10 cellular contexts compared by ENCODE assay signal in genomic region chr2:13558368-13558767, GRCh38.
A peak's percentile ranks its signal among the peaks of the same experiment; 100 is the strongest.
DNase-seq lines count a peak whose midpoint lies in the region; ATAC-seq and TF ChIP-seq lines count a peak whose summit lies in the region.
"Had no signal": no experiment of that assay in that cellular context is flagged by ENCODE, and none has a peak within 500 bp of the region (broad histone marks: within the 10 kb centered on the region; RNA-seq: fewer than 3 reads in every experiment).

No MANE protein-coding gene starts in this region.

- H3K4me1 ChIP-seq in foreskin keratinocyte = peaks cover 5% of the 10 kb centered on the region
- H3K4me1 ChIP-seq: tibial nerve had no signal

- H3K27ac ChIP-seq in foreskin keratinocyte = peak overlapping the region; percentile 40
- H3K27ac ChIP-seq: tibial nerve had no signal

- H3K27me3 Mint-ChIP-seq in T-cell = no peaks in the 10 kb centered on the region
- H3K27me3 Mint-ChIP-seq in activated T-cell treated with anti-CD3 and anti-CD28 coated beads, Interleukin-2, amount 50 U/mL, for 24 hours = no peaks in the 10 kb centered on the region
- H3K27me3 Mint-ChIP-seq: activated CD8-positive, alpha-beta T cell treated with anti-CD3 and anti-CD28 coated beads for 36 hours had no signal

- peak; percentile 49 for ATAC-seq in GM18519 (IDR thresholded peaks at IDR 0.05; ENCODE audit: low FRiP score, unreplicated experiment)
- ATAC-seq in HG02798 (IDR thresholded peaks at IDR 0.05; ENCODE audit: poor library complexity, unreplicated experiment) = peak; percentile 72
- ATAC-seq in foreskin keratinocyte = peak; percentile 100
- no peak for ATAC-seq in T-cell (replicated peaks in 1 of 4)
- no peak for ATAC-seq in GM21576 (IDR thresholded peaks at IDR 0.05; ENCODE audit: unreplicated experiment)
- ATAC-seq: activated CD8-positive, alpha-beta T cell treated with anti-CD3 and anti-CD28 coated beads for 36 hours had no signal

- POLR2A ChIA-PET in T-cell (lab: Charles Lee) = no interaction called here

- DNase-seq in NCI-H460 (ENCODE audit: extremely low read depth, low read depth) (peak; percentile 45), foreskin keratinocyte (peak; percentile 92 to 95), T-cell (no peak), NCI-H1105 (lab: John Stamatoyannopoulos, UW) (no peak)
- no peak for DNase-seq in activated T-cell treated with anti-CD3 and anti-CD28 coated beads, Interleukin-2, amount 50 U/mL, for 24 hours
- DNase-seq: activated CD8-positive, alpha-beta T cell treated with anti-CD3 and anti-CD28 coated beads for 36 hours had no signal

- H3K9me3 Mint-ChIP-seq in T-cell = peaks cover 4 to 10% (median 5%) of the 10 kb centered on the region in 3 donors
- H3K9me3 Mint-ChIP-seq in activated T-cell treated with anti-CD3 and anti-CD28 coated beads, Interleukin-2, amount 50 U/mL, for 24 hours = no peaks in the 10 kb centered on the region
- H3K9me3 Mint-ChIP-seq: activated CD8-positive, alpha-beta T cell treated with anti-CD3 and anti-CD28 coated beads for 36 hours had no signal

- no peak overlapping the region for H3K27ac Mint-ChIP-seq in T-cell
- no peak overlapping the region for H3K27ac Mint-ChIP-seq in activated T-cell treated with anti-CD3 and anti-CD28 coated beads, Interleukin-2, amount 50 U/mL, for 24 hours
- H3K27ac Mint-ChIP-seq: activated CD8-positive, alpha-beta T cell treated with anti-CD3 and anti-CD28 coated beads for 36 hours had no signal

- no peak overlapping the region for H3K4me3 Mint-ChIP-seq in T-cell
- no peak overlapping the region for H3K4me3 Mint-ChIP-seq in activated T-cell treated with anti-CD3 and anti-CD28 coated beads, Interleukin-2, amount 50 U/mL, for 24 hours
- H3K4me3 Mint-ChIP-seq: activated CD8-positive, alpha-beta T cell treated with anti-CD3 and anti-CD28 coated beads for 36 hours had no signal

- H3K27me3 ChIP-seq in foreskin keratinocyte = peaks cover 2% of the 10 kb centered on the region
- H3K27me3 ChIP-seq: tibial nerve had no signal

- H3K36me3 Mint-ChIP-seq in T-cell = no peaks in the 10 kb centered on the region
- no peaks in the 10 kb centered on the region for H3K36me3 Mint-ChIP-seq in activated T-cell treated with anti-CD3 and anti-CD28 coated beads, Interleukin-2, amount 50 U/mL, for 24 hours (ENCODE audit: low read depth)

- no peak for TF ChIP-seq CTCF in foreskin keratinocyte (conservative IDR thresholded peaks at IDR 0.05)

- no peaks in the 10 kb centered on the region for H3K4me1 Mint-ChIP-seq in T-cell
- H3K4me1 Mint-ChIP-seq in activated T-cell treated with anti-CD3 and anti-CD28 coated beads, Interleukin-2, amount 50 U/mL, for 24 hours (ENCODE audit: low read depth) = no peaks in the 10 kb centered on the region

- CTCF ChIA-PET in T-cell (lab: Charles Lee) = no interaction called here

Comparison
In these comparisons a context has a peak if more than half of its experiments do, and no peak if none do; other contexts are left out.
1. ATAC-seq: peak in GM18519 (single experiment), HG02798 (single experiment) and foreskin keratinocyte (single experiment); none in T-cell (0 of 4) and GM21576 (single experiment).
2. DNase-seq: peak in NCI-H460 (single experiment) and foreskin keratinocyte (2 of 2); none in T-cell (0 of 34), NCI-H1105 (single experiment) and activated T-cell treated with anti-CD3 and anti-CD28 coated beads, Interleukin-2, amount 50 U/mL, for 24 hours (single experiment).